ENCODE assay signal across 22 cellular contexts in genomic region chr7:2049782-2050510, GRCh38.
DNase-seq lines count a peak whose midpoint lies in the region; ATAC-seq, FAIRE-seq and TF ChIP-seq lines count a peak whose summit lies in the region.
"Had no signal": no experiment of that assay in that cellular context is flagged by ENCODE, and none has a peak within 500 bp of the region (broad histone marks: within the 10 kb centered on the region; RNA-seq: fewer than 3 reads in every experiment).

No MANE protein-coding gene starts in this region.

- H3K4me3 ChIP-seq in BLaER1 (no peak overlapping the region), HEK293 (ENCODE audit: low read depth, low read length) (no peak overlapping the region)
- H3K4me3 ChIP-seq: body of pancreas, coronary artery, heart left ventricle, left lung, SJSA1, thoracic aorta had no signal

- intact Hi-C loops in posterior vena cava (cut with DNase I) = no loop called here

- no peak overlapping the region for H3K9ac ChIP-seq in BLaER1

- POLR2A ChIA-PET in HEK293 (lab: Yijun Ruan, JAX) = no interaction called here

- peak overlapping the region; percentile 93 for H3K4me2 ChIP-seq in BLaER1

- no peak for TF ChIP-seq POLR2A in H54 (IDR thresholded peaks at IDR 0.05; ENCODE audit: low read depth, low read length)

- ATAC-seq in esophagus mucosa = no peak
- ATAC-seq in GM18498 (IDR thresholded peaks at IDR 0.05; ENCODE audit: unreplicated experiment) = no peak
- ATAC-seq: body of pancreas, heart left ventricle, left lung had no signal

- H3K27ac ChIP-seq in BLaER1 (no peak overlapping the region), HEK293 (ENCODE audit: extremely low read depth, low read depth, low read length) (no peak overlapping the region)
- H3K27ac ChIP-seq: body of pancreas, coronary artery, heart left ventricle, left lung, SJSA1, thoracic aorta had no signal

- DNase-seq in glomerular visceral epithelial cell (ENCODE audit: extremely low spot score) = peak; percentile 7
- peak; percentile 13 for DNase-seq in posterior vena cava (ENCODE audit: low spot score)
- no peak for DNase-seq in H54 (ENCODE audit: insufficient read length, low spot score)
- DNase-seq: activated CD4-positive, alpha-beta memory T cell treated with anti-CD3 and anti-CD28 coated beads, Interleukin-2, amount 10 ng/mL, durations not matched to agents 7 days and 5 days; activated T-cell treated with anti-CD3 and anti-CD28 coated beads, Interleukin-2, amount 50 U/mL, for 48 hours; body of pancreas; HCEC 1CT; NCI-H1048; NCI-H1930; NCI-H345; PC-3 had no signal

- H3K4me1 ChIP-seq in BLaER1 (peaks cover 96% of the 10 kb centered on the region), HEK293 (ENCODE audit: control insufficient read depth, insufficient read depth, low read length) (no peaks in the 10 kb centered on the region)
- H3K4me1 ChIP-seq: body of pancreas, left lung, SJSA1 had no signal

- TF ChIP-seq CTCF in HEK293 (tag by site-specific recombination; IDR thresholded peaks at IDR 0.05) = no peak

- CTCF ChIA-PET in HEK293 (lab: Yijun Ruan, JAX) = no interaction called here

- no peaks in the 10 kb centered on the region for H3K27me3 ChIP-seq in BLaER1
- H3K27me3 ChIP-seq: body of pancreas, heart left ventricle, left lung, SJSA1 had no signal

- H4K20me1 ChIP-seq in BLaER1 = peaks cover 98% of the 10 kb centered on the region

- H3K9me3 ChIP-seq in BLaER1 = no peaks in the 10 kb centered on the region
- H3K9me3 ChIP-seq in HEK293 (ENCODE audit: control insufficient read depth, insufficient read depth, low read depth, low read length) = no peaks in the 10 kb centered on the region
- H3K9me3 ChIP-seq: body of pancreas, heart left ventricle, left lung, SJSA1, thoracic aorta had no signal

- FAIRE-seq in H54 (lab: Jason Lieb, UNC) = no peak
- FAIRE-seq: endometrium, GM12892 had no signal

- H3K36me3 ChIP-seq in BLaER1 (peaks cover 47% of the 10 kb centered on the region), HEK293 (ENCODE audit: control insufficient read depth in 2 of 2, insufficient read depth in 1 of 2, low read length in 2 of 2) (peaks cover 0 to 3% of the 10 kb centered on the region in 2 experiments; a peak in 1 of 3 replicates)
- H3K36me3 ChIP-seq: SJSA1, thoracic aorta had no signal

TF ChIP-seq in HEK293, 187 proteins besides CTCF, POLR2A, EP300 and RAD21:
- TF ChIP-seq ZNF423 (tag by site-specific recombination; IDR thresholded peaks at IDR 0.05) (no peak), ZFP37 (tag by site-specific recombination; IDR thresholded peaks at IDR 0.05) (no peak), ZNF660 (tag by site-specific recombination; IDR thresholded peaks at IDR 0.05) (no peak), HIC1 (tag by site-specific recombination; IDR thresholded peaks at IDR 0.05) (0 out of 2 replicates have a peak, but pooled peaks have one; percentile 2), KLF17 (tag by site-specific recombination; IDR thresholded peaks at IDR 0.05) (no peak), ZNF37A (tag by site-specific recombination; IDR thresholded peaks at IDR 0.05) (no peak), ZNF571 (tag by site-specific recombination; IDR thresholded peaks at IDR 0.05) (no peak), ZNF707 (tag by site-specific recombination; IDR thresholded peaks at IDR 0.05) (no peak), SCRT2 (tag by site-specific recombination; IDR thresholded peaks at IDR 0.05) (peak; percentile 42; the same call in 1 of the 2 replicates), KLF8 (tag by site-specific recombination; IDR thresholded peaks at IDR 0.05) (no peak), HOXD13 (CRISPR knock-in tag; IDR thresholded peaks at IDR 0.05; ENCODE audit: borderline replicate concordance) (no peak), PATZ1 (tag by site-specific recombination; IDR thresholded peaks at IDR 0.05) (no peak), ZBTB10 (tag by site-specific recombination; IDR thresholded peaks at IDR 0.05) (no peak)
